In genomic region chr1:48875736-48876135, GRCh38 we compare ENCODE assay signal across 11 cellular contexts.
"Had no signal": no experiment of that assay in that cellular context is flagged by ENCODE, and none has a peak within 500 bp of the region (broad histone marks: within the 10 kb centered on the region; RNA-seq: fewer than 3 reads in every experiment).

No MANE protein-coding gene starts in this region.

- H3K4me2 ChIP-seq: hepatocyte, neural progenitor cell had no signal

- H3K4me1 ChIP-seq: pancreas had no signal

- H3K27ac ChIP-seq: coronary artery, hepatocyte, neural progenitor cell, pancreas, skin epidermis, transverse colon had no signal

- H3K9ac ChIP-seq: neural progenitor cell had no signal

- FAIRE-seq: pancreas had no signal

- H3K79me2 ChIP-seq: hepatocyte had no signal

- ATAC-seq: pancreas; stimulated activated effector memory CD8-positive, alpha-beta T cell treated with anti-CD3 and anti-CD28 coated beads, Interleukin-12 subunit alpha, Interleukin-12 subunit beta, amount 100 ng/mL, for 72 hours had no signal

- H3K27me3 ChIP-seq: hepatocyte, neural progenitor cell, pancreas, transverse colon had no signal

- DNase-seq: activated CD4-positive, CD25-positive, alpha-beta regulatory T cell; activated naive CD4-positive, alpha-beta T cell treated with anti-CD3 and anti-CD28 coated beads, Interleukin-2, amount 10 ng/mL, durations not matched to agents 7 days and 5 days; effector CD8-positive, alpha-beta T cell; pancreas; T-helper 2 cell; transverse colon had no signal

- H2AFZ ChIP-seq: hepatocyte, neural progenitor cell had no signal

- H3K9me3 ChIP-seq: pancreas, transverse colon had no signal

- H3K4me3 ChIP-seq: coronary artery, hepatocyte, neural progenitor cell, pancreas, skin epidermis, transverse colon had no signal

- H3K36me3 ChIP-seq: neural progenitor cell, pancreas, transverse colon had no signal
